ENCODE assay signal across 2 cellular contexts in the genomic region with DNA sequence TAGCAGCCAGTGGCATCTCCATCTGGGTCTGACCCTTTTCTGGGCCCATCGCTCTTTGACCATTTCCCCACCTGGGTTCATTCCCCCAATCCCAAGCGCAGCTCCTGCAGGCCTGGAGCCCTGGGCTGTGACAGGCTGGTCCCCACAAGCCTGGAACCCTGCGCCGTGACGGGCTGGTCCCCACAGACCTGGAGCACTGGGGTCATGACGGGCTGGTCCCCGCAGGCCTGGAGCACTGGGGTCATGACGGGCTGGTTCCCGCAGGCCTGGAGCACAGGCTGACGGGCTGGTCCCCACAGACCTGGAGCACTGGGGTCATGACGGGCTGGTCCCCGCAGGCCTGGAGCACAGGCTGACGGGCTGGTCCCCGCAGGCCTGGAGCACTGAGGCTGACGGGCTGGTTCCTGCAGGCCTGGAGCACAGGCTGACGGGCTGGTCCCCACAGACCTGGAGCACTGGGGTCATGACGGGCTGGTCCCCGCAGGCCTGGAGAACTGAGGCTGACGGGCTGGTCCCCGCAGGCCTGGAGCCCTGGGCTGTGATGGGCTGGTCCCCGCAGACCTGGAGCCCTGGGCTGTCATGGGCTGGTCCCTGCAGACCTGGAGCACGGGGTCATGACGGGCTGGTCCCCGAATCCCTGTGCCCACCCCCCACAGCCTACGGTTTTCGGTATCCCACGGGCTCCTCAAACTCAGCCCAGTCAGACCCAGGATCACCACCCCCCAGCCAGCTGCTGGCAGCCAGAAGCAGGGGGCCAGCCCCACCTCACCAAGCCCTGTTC.
TF ChIP-seq lines count a peak whose summit lies in the region.

No MANE protein-coding gene starts in this region.

TF ChIP-seq in WTC11, 78 proteins besides CTCF, POLR2A, EP300 and RAD21 (continued from another document):
- TF ChIP-seq, protein P1, sequence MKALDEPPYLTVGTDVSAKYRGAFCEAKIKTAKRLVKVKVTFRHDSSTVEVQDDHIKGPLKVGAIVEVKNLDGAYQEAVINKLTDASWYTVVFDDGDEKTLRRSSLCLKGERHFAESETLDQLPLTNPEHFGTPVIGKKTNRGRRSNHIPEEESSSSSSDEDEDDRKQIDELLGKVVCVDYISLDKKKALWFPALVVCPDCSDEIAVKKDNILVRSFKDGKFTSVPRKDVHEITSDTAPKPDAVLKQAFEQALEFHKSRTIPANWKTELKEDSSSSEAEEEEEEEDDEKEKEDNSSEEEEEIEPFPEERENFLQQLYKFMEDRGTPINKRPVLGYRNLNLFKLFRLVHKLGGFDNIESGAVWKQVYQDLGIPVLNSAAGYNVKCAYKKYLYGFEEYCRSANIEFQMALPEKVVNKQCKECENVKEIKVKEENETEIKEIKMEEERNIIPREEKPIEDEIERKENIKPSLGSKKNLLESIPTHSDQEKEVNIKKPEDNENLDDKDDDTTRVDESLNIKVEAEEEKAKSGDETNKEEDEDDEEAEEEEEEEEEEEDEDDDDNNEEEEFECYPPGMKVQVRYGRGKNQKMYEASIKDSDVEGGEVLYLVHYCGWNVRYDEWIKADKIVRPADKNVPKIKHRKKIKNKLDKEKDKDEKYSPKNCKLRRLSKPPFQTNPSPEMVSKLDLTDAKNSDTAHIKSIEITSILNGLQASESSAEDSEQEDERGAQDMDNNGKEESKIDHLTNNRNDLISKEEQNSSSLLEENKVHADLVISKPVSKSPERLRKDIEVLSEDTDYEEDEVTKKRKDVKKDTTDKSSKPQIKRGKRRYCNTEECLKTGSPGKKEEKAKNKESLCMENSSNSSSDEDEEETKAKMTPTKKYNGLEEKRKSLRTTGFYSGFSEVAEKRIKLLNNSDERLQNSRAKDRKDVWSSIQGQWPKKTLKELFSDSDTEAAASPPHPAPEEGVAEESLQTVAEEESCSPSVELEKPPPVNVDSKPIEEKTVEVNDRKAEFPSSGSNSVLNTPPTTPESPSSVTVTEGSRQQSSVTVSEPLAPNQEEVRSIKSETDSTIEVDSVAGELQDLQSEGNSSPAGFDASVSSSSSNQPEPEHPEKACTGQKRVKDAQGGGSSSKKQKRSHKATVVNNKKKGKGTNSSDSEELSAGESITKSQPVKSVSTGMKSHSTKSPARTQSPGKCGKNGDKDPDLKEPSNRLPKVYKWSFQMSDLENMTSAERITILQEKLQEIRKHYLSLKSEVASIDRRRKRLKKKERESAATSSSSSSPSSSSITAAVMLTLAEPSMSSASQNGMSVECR (CRISPR knock-in tag; IDR thresholded peaks at IDR 0.05; ENCODE audit: borderline replicate concordance), result no peak
- TF ChIP-seq GRHL2 (CRISPR knock-in tag; IDR thresholded peaks at IDR 0.05; ENCODE audit: insufficient replicate concordance, severe bottlenecking), result no peak
- no peak for TF ChIP-seq RELA (CRISPR knock-in tag; IDR thresholded peaks at IDR 0.05; ENCODE audit: borderline replicate concordance)
- TF ChIP-seq, protein P2, sequence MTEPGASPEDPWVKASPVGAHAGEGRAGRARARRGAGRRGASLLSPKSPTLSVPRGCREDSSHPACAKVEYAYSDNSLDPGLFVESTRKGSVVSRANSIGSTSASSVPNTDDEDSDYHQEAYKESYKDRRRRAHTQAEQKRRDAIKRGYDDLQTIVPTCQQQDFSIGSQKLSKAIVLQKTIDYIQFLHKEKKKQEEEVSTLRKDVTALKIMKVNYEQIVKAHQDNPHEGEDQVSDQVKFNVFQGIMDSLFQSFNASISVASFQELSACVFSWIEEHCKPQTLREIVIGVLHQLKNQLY (CRISPR knock-in tag; IDR thresholded peaks at IDR 0.05), result no peak
- no peak for TF ChIP-seq TCF7 (CRISPR knock-in tag; IDR thresholded peaks at IDR 0.05; ENCODE audit: low read depth)
- TF ChIP-seq NR1H2 (CRISPR knock-in tag; IDR thresholded peaks at IDR 0.05), result no peak
- no peak for TF ChIP-seq ZNF138 (CRISPR knock-in tag; conservative IDR thresholded peaks at IDR 0.05)

TF ChIP-seq in HepG2, 621 proteins besides CTCF, POLR2A, EP300 and RAD21 (continued from another document):
- TF ChIP-seq HNF4G (IDR thresholded peaks at IDR 0.05; ENCODE audit: borderline replicate concordance, low read depth, low read length) (no peak), HNF4G (CRISPR knock-in tag; IDR thresholded peaks at IDR 0.05; ENCODE audit: borderline replicate concordance, low read depth) (no peak), REL (CRISPR knock-in tag; conservative IDR thresholded peaks at IDR 0.05) (0 out of 2 replicates have a peak, but pooled peaks have one; percentile 28), ZC3H13 (CRISPR knock-in tag; IDR thresholded peaks at IDR 0.05) (peak; percentile 17; the same call in 1 of the 2 replicates)
TF ChIP-seq in HepG2: peak in this region for 17.
